In the genomic region with DNA sequence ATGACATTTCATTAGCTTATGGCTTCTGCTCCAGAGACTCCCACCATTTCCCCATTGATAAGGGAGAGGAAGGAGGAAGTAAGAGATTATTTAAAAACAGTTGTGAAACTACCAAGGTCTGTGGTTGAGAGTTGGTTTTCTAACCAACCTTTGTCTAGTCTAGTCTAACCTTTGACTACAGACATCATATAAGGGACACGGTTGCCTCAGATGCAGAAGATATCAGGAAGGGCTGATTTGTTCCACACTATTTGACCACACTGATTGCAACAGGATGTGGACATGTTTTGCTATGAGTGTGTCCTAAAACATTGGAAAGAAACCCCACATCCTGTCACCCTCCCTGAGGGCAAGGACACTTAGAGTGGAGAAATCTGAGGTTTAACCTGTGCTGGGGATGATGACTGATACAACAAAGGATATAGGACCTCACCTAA, we compare ENCODE assay signal across 8 cellular contexts. TPM values are rescaled to one million over a fixed set of nuclear protein-coding genes. Genes with fewer than 3 reads are reported as not detected.
DNase-seq lines count a peak whose midpoint lies in the region; ATAC-seq lines count a peak whose summit lies in the region.

No MANE protein-coding gene starts in this region.

- H3K27ac ChIP-seq in caudate nucleus (ENCODE audit: low read depth, low read length) = no peak overlapping the region

- ATAC-seq in GM18858 (IDR thresholded peaks at IDR 0.05; ENCODE audit: unreplicated experiment) (peak; percentile 68), HG02623 (IDR thresholded peaks at IDR 0.05; ENCODE audit: unreplicated experiment) (peak; percentile 84), left ventricle myocardium superior (no peak)

- peak; percentile 84 for DNase-seq in NOMO-1 treated with dmso at 0.1 percent for 144 hours (lab: John Stamatoyannopoulos, UW; ENCODE audit: unreplicated experiment)
- peak; percentile 31 for DNase-seq in iris pigment epithelial cell (ENCODE audit: low read depth)
- DNase-seq in caudate nucleus (lab: John Stamatoyannopoulos, UW) = no peak
- DNase-seq in amygdala (lab: John Stamatoyannopoulos, UW) = no peak
- no peak for DNase-seq in left ventricle myocardium superior
- DNase-seq in T-helper 9 cell = no peak

- intact Hi-C loops in left ventricle myocardium superior (cut with micrococcal nuclease) = no loop called here

RNA-seq across cellular contexts. Expression of gene COQ2, which starts 53.0 kb away (rescaled TPM):
- 20.0 TPM for total RNA-seq in left ventricle myocardium superior

Comparison
In these comparisons a context has a peak if more than half of its experiments do, and no peak if none do; other contexts are left out.
1. DNase-seq: peak in NOMO-1 treated with dmso at 0.1 percent for 144 hours (single experiment) and iris pigment epithelial cell (single experiment); none in caudate nucleus (0 of 61), amygdala (0 of 56), left ventricle myocardium superior (single experiment) and T-helper 9 cell (single experiment).